8 cellular contexts compared by ENCODE assay signal in genomic region chr5:139633295-139634027, GRCh38. TPM values are rescaled to one million over a fixed set of nuclear protein-coding genes. Genes with fewer than 3 reads are reported as not detected.
DNase-seq lines count a peak whose midpoint lies in the region; ATAC-seq and TF ChIP-seq lines count a peak whose summit lies in the region.

No MANE protein-coding gene starts in this region.

- intact Hi-C loops in activated B cell treated with CpG ODN at 0.5 μM for 24 hours (cut with micrococcal nuclease): loop anchor here (1.0 to 5.0 kb wide), 6 partner anchors 57 to 231 kb away; no protein-coding TSS in a partner anchor

- H3K4me1 Mint-ChIP-seq in activated B cell treated with CpG ODN at 0.5 μM for 24 hours: peaks cover 53% of the 10 kb centered on the region
- peaks cover 36% of the 10 kb centered on the region for H3K4me1 Mint-ChIP-seq in central memory CD8-positive, alpha-beta T cell

- H3K27ac Mint-ChIP-seq in activated B cell treated with CpG ODN at 0.5 μM for 24 hours: peak overlapping the region; percentile 97
- peak overlapping the region; percentile 17 for H3K27ac Mint-ChIP-seq in central memory CD8-positive, alpha-beta T cell (ENCODE audit: low read depth)

- peak; percentile 56 for TF ChIP-seq CTCF in activated B cell treated with CpG ODN at 0.5 μM for 24 hours (IDR thresholded peaks at IDR 0.05)

- DNase-seq in DMS 273 treated with DMSO at 0.1 percent for 48 hours (lab: John Stamatoyannopoulos, UW) (peak; percentile 65), NCI-H345 treated with DMSO at 0.1 percent for 48 hours (lab: John Stamatoyannopoulos, UW; ENCODE audit: unreplicated experiment) (peak; percentile 71), activated B cell treated with CpG ODN at 0.5 μM for 24 hours (peak; percentile 63), kidney glomerular epithelial cell (lab: John Stamatoyannopoulos, UW) (peak; percentile 74)
- DNase-seq in central memory CD8-positive, alpha-beta T cell (ENCODE audit: low spot score in 2 of 2): peak; percentile 45 to 57
- peak; percentile 49 for DNase-seq in stimulated activated CD4-positive, alpha-beta T cell treated with anti-CD3 and anti-CD28 coated beads, Interleukin-2, amount 100 ng/mL, for 4 hours (ENCODE audit: low read depth)

- POLR2A ChIA-PET in activated B cell treated with CpG ODN at 0.5 μM for 24 hours (lab: Charles Lee): interaction anchor here (0.5 to 9.3 kb wide), 9 partner anchors 17 to 132 kb away, joined by 3 to 772 read pairs (median 5); partner anchors contain the start of gene CXXC5

- CTCF ChIA-PET in activated B cell treated with CpG ODN at 0.5 μM for 24 hours (lab: Charles Lee): interaction anchor here (0.7 to 9.1 kb wide), 41 partner anchors 9 to 335 kb away, joined by 3 to 325 read pairs (median 5); partner anchors contain the start of genes CXXC5 and DNAJC18

- peaks cover 20% of the 10 kb centered on the region for H3K36me3 Mint-ChIP-seq in activated B cell treated with CpG ODN at 0.5 μM for 24 hours (ENCODE audit: low read depth)
- peaks cover 22% of the 10 kb centered on the region for H3K36me3 Mint-ChIP-seq in central memory CD8-positive, alpha-beta T cell (ENCODE audit: insufficient read depth)

- no peak overlapping the region for H3K4me3 Mint-ChIP-seq in activated B cell treated with CpG ODN at 0.5 μM for 24 hours
- no peak overlapping the region for H3K4me3 Mint-ChIP-seq in central memory CD8-positive, alpha-beta T cell

- ATAC-seq in HG02642 (IDR thresholded peaks at IDR 0.05; ENCODE audit: poor library complexity, unreplicated experiment) (peak; percentile 20), activated B cell treated with CpG ODN at 0.5 μM for 24 hours (ENCODE audit: low read depth) (peak; percentile 15), GM18858 (IDR thresholded peaks at IDR 0.05; ENCODE audit: unreplicated experiment) (no peak)
- no peak for ATAC-seq in central memory CD8-positive, alpha-beta T cell (replicated peaks; ENCODE audit: extremely low read depth, poor library complexity, severe bottlenecking)

- H3K9me3 Mint-ChIP-seq in activated B cell treated with CpG ODN at 0.5 μM for 24 hours: no peaks in the 10 kb centered on the region
- no peaks in the 10 kb centered on the region for H3K9me3 Mint-ChIP-seq in central memory CD8-positive, alpha-beta T cell

- H3K27me3 Mint-ChIP-seq in activated B cell treated with CpG ODN at 0.5 μM for 24 hours: no peaks in the 10 kb centered on the region
- H3K27me3 Mint-ChIP-seq in central memory CD8-positive, alpha-beta T cell: no peaks in the 10 kb centered on the region

RNA-seq across cellular contexts. Expression of gene CXXC5, which starts 14.7 kb away (rescaled TPM):
- 94.9 and 115 TPM in 2 replicates for total RNA-seq in activated B cell treated with CpG ODN at 0.5 μM for 24 hours

Comparison
In these comparisons a context has a peak if more than half of its experiments do, and no peak if none do; other contexts are left out.
1. ATAC-seq: peak in HG02642 (single experiment) and activated B cell treated with CpG ODN at 0.5 μM for 24 hours (single experiment); none in central memory CD8-positive, alpha-beta T cell (single experiment) and GM18858 (single experiment).
2. Peak in every context shown above with its lines, with median percentiles within 50 percentile points of each other: DNase-seq.